8 cellular contexts compared by ENCODE assay signal in genomic region chr17:57440522-57441269, GRCh38.
DNase-seq lines count a peak whose midpoint lies in the region; ATAC-seq, FAIRE-seq and TF ChIP-seq lines count a peak whose summit lies in the region.

No MANE protein-coding gene starts in this region.

- peak; percentile 20 for TF ChIP-seq CTCF in CD8-positive, alpha-beta T cell (IDR thresholded peaks at IDR 0.05)
- TF ChIP-seq CTCF in endothelial cell of umbilical vein (IDR thresholded peaks at IDR 0.05; ENCODE audit: extremely low read depth in 1 of 2, insufficient read depth in 1 of 2, low read depth in 1 of 2, low read length in 2 of 2) = peak; percentile 43 to 58
- no peak for TF ChIP-seq CTCF in mucosa of descending colon (IDR thresholded peaks at IDR 0.05)

- intact Hi-C loops in CD8-positive, alpha-beta T cell (cut with DNase I, micrococcal nuclease) = loop anchor here (2.0 to 10.0 kb wide), 5 partner anchors 14 to 407 kb away; partner anchors contain the start of gene MSI2 (in 2 of the 2)
- intact Hi-C loops in endothelial cell of umbilical vein (cut with micrococcal nuclease) (loop anchor here (1.0 to 5.0 kb wide), 5 partner anchors 15 to 392 kb away; partner anchors contain the start of gene MSI2), mucosa of descending colon (cut with DNase I, micrococcal nuclease) (no loop called here)

- POLR2A ChIA-PET in CD8-positive, alpha-beta T cell (lab: Charles Lee) = interaction anchor here (0.6 to 1.8 kb wide), 5 partner anchors 9 to 61 kb away, joined by 3 to 8 read pairs (median 4); no protein-coding TSS in a partner anchor
- POLR2A ChIA-PET in endothelial cell of umbilical vein (lab: Charles Lee) = interaction anchor here (0.7 kb wide), 1 partner anchor 220 kb away, joined by 4 read pairs; no protein-coding TSS in a partner anchor

- CTCF ChIA-PET in CD8-positive, alpha-beta T cell (lab: Charles Lee) = interaction anchor here (0.8 to 3.8 kb wide), 8 partner anchors 14 to 300 kb away, joined by 3 to 24 read pairs (median 4); no protein-coding TSS in a partner anchor
- CTCF ChIA-PET in endothelial cell of umbilical vein (lab: Charles Lee) = interaction anchor here (0.6 to 4.4 kb wide), 15 partner anchors 9 to 307 kb away, joined by 3 to 63 read pairs (median 4); partner anchors contain the start of gene MSI2

- no peaks in the 10 kb centered on the region for H3K9me1 ChIP-seq in endothelial cell of umbilical vein (replicated peaks; ENCODE audit: control insufficient read depth, extremely low read depth, insufficient read depth, low read length)

- no peaks in the 10 kb centered on the region for H3K27me3 ChIP-seq in CD8-positive, alpha-beta T cell (ENCODE audit: insufficient read depth, low read length)
- H3K27me3 ChIP-seq in HAP-1 (ENCODE audit: low read depth) (no peaks in the 10 kb centered on the region), endothelial cell of umbilical vein (ENCODE audit: control insufficient read depth in 2 of 2, insufficient read depth in 2 of 2, low read length in 2 of 2) (no peaks in the 10 kb centered on the region)

- TF ChIP-seq POLR2A in endothelial cell of umbilical vein (IDR thresholded peaks at IDR 0.05; ENCODE audit: low read depth, low read length) = no peak

- peaks cover 41% of the 10 kb centered on the region for H3K4me1 ChIP-seq in CD8-positive, alpha-beta T cell (ENCODE audit: insufficient read depth, low read length)
- H3K4me1 ChIP-seq in HAP-1 (peaks cover 17% of the 10 kb centered on the region), endothelial cell of umbilical vein (ENCODE audit: control insufficient read depth, extremely low read depth, insufficient read depth, low read length) (peaks cover 21% of the 10 kb centered on the region), mucosa of descending colon (ENCODE audit: low read depth) (peaks cover 21% of the 10 kb centered on the region)

- H3K27ac ChIP-seq in CD8-positive, alpha-beta T cell (ENCODE audit: low read depth, low read length) = peak overlapping the region; percentile 37
- H3K27ac ChIP-seq in endothelial cell of umbilical vein (ENCODE audit: insufficient read depth, low read depth, low read length) = no peak overlapping the region

- in situ Hi-C loops in HAP-1 (cut with MboI; ENCODE audit: low sequenced_read_pairs) = no loop called here

- H3K4me1 Mint-ChIP-seq in CD8-positive, alpha-beta T cell (ENCODE audit: low read depth) = peaks cover 71% of the 10 kb centered on the region

- peak; percentile 82 for ATAC-seq in CD8-positive, alpha-beta T cell
- peak; percentile 75 for ATAC-seq in mucosa of descending colon
- ATAC-seq in HG03378 (IDR thresholded peaks at IDR 0.05; ENCODE audit: unreplicated experiment) = no peak

- H3K9me3 ChIP-seq in CD8-positive, alpha-beta T cell (ENCODE audit: low read length) = no peaks in the 10 kb centered on the region
- H3K9me3 ChIP-seq in HAP-1 (no peaks in the 10 kb centered on the region), endothelial cell of umbilical vein (replicated peaks; ENCODE audit: control insufficient read depth, insufficient read depth, low read length) (no peaks in the 10 kb centered on the region), mucosa of descending colon (no peaks in the 10 kb centered on the region)

- H3K9me3 Mint-ChIP-seq in CD8-positive, alpha-beta T cell = no peaks in the 10 kb centered on the region

- no peak overlapping the region for H2AFZ ChIP-seq in endothelial cell of umbilical vein (ENCODE audit: low read depth, low read length)

- H3K79me2 ChIP-seq in endothelial cell of umbilical vein (ENCODE audit: control insufficient read depth, insufficient read depth, low read length) = no peaks in the 10 kb centered on the region

- H3K4me2 ChIP-seq in endothelial cell of umbilical vein (ENCODE audit: insufficient read depth, low read length) = no peak overlapping the region

- peak overlapping the region; percentile 8 for H3K4me3 Mint-ChIP-seq in CD8-positive, alpha-beta T cell

- peak overlapping the region; percentile 14 for H3K4me3 ChIP-seq in CD8-positive, alpha-beta T cell (ENCODE audit: low read depth, low read length)
- H3K4me3 ChIP-seq in HAP-1 (no peak overlapping the region), endothelial cell of umbilical vein (replicated peaks in 1 of 3; ENCODE audit: insufficient read depth in 1 of 3, low read depth in 1 of 3, low read length in 3 of 3) (no peak overlapping the region), mucosa of descending colon (no peak overlapping the region)

- peak overlapping the region; percentile 94 for H3K27ac Mint-ChIP-seq in CD8-positive, alpha-beta T cell

- BruUV-seq in endothelial cell of umbilical vein (replicated peaks; lab: Mats Ljungman, UMichigan) = no TSS peak

- dilution Hi-C loops in endothelial cell of umbilical vein (cut with MboI; ENCODE audit: extremely low pct_ligation_motif_present, low sequenced_read_pairs) = no loop called here

- no peaks in the 10 kb centered on the region for H3K27me3 Mint-ChIP-seq in CD8-positive, alpha-beta T cell (ENCODE audit: low read depth)

- no peaks in the 10 kb centered on the region for H3K36me3 ChIP-seq in CD8-positive, alpha-beta T cell (ENCODE audit: insufficient read depth, low read length)
- H3K36me3 ChIP-seq in HAP-1 (replicated peaks) (no peaks in the 10 kb centered on the region), endothelial cell of umbilical vein (ENCODE audit: control insufficient read depth in 2 of 2, extremely low read depth in 1 of 2, insufficient read depth in 2 of 2, low read length in 2 of 2) (no peaks in the 10 kb centered on the region), mucosa of descending colon (ENCODE audit: low read depth) (no peaks in the 10 kb centered on the region)

- DNase-seq in CD8-positive, alpha-beta T cell = peak; percentile 31 to 89 (median 63)
- DNase-seq in HAP-1 (ENCODE audit: low spot score in 2 of 2) (peak; percentile 42 to 81), NCI-H69 (lab: John Stamatoyannopoulos, UW) (peak; percentile 94), activated T-cell treated with anti-CD3 and anti-CD28 coated beads for 1 hour (ENCODE audit: low read depth) (peak; percentile 49), endothelial cell of umbilical vein (ENCODE audit: low read depth, low spot score) (peak; percentile 55), mucosa of descending colon (peak; percentile 48 to 68 (median 66))
- DNase-seq in stimulated activated CD8-positive, alpha-beta memory T cell treated with anti-CD3 and anti-CD28 coated beads, Interleukin-4, amount 100 ng/mL, for 1 hour (ENCODE audit: low read depth in 2 of 2, low spot score in 1 of 2) = peak; percentile 30 to 44

- peak; percentile 72 for FAIRE-seq in endothelial cell of umbilical vein (lab: Jason Lieb, UNC)

- H3K9ac ChIP-seq in endothelial cell of umbilical vein (replicated peaks; ENCODE audit: extremely low read depth, insufficient read depth, low read length) = no peak overlapping the region

- no peaks in the 10 kb centered on the region for H4K20me1 ChIP-seq in endothelial cell of umbilical vein (replicated peaks; ENCODE audit: control insufficient read depth, extremely low read depth, insufficient read depth, low read length)

- peaks cover 6% of the 10 kb centered on the region for H3K36me3 Mint-ChIP-seq in CD8-positive, alpha-beta T cell

TF ChIP-seq in endothelial cell of umbilical vein, 7 proteins besides CTCF, POLR2A, EP300 and RAD21:
- TF ChIP-seq MYC (IDR thresholded peaks at IDR 0.05; ENCODE audit: low read depth, low read length) (no peak), FOS (IDR thresholded peaks at IDR 0.05; ENCODE audit: borderline replicate concordance, insufficient read depth, low read length) (no peak), EZH2 (IDR thresholded peaks at IDR 0.05; ENCODE audit: borderline replicate concordance, low read depth, low read length, severe bottlenecking) (no peak), POLR2AphosphoS5 (IDR thresholded peaks at IDR 0.05; ENCODE audit: insufficient read depth, low read depth, low read length) (no peak), GATA2 (IDR thresholded peaks at IDR 0.05; ENCODE audit: insufficient read depth, insufficient read length, low read depth, low read length) (no peak), JUN (IDR thresholded peaks at IDR 0.05; ENCODE audit: borderline replicate concordance, insufficient read depth, insufficient read length, low read depth) (no peak), MAX (IDR thresholded peaks at IDR 0.05; ENCODE audit: insufficient read depth, insufficient read length) (no peak)

Comparison
In these comparisons a context has a peak if more than half of its experiments do, and no peak if none do; other contexts are left out.
1. DNase-seq: peak in every context shown above with its lines; median percentile 94 in NCI-H69; 66 in mucosa of descending colon; 63 in CD8-positive, alpha-beta T cell; 62 in HAP-1; 55 in endothelial cell of umbilical vein; 49 in activated T-cell treated with anti-CD3 and anti-CD28 coated beads for 1 hour; 37 in stimulated activated CD8-positive, alpha-beta memory T cell treated with anti-CD3 and anti-CD28 coated beads, Interleukin-4, amount 100 ng/mL, for 1 hour.
2. intact Hi-C loops: an anchor here in CD8-positive, alpha-beta T cell (2.0 to 10.0 kb wide) and endothelial cell of umbilical vein (1.0 to 5.0 kb wide); none called in mucosa of descending colon.